In the genomic region with DNA sequence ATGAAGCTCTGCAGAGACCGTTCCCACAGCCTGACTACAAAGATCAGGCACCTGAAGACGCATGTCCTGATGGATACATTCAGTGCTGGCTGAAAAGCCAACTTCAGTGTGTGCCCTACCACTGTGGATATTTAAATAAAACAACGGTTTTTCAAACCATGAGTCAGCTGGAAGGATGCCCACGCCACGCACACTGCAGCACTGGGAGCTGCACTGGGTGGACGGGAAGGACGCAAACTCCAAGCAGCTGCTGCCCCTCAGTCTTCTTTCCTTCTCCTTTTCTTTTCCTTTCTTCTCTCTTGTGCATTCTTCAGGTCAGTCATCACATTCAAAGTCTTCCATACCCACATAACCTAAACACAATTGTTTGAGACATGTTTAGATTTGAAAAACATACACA, we compare ENCODE assay signal across 19 cellular contexts. TPM values are rescaled to one million over a fixed set of nuclear protein-coding genes. Genes with fewer than 3 reads are reported as not detected.
DNase-seq lines count a peak whose midpoint lies in the region; FAIRE-seq and TF ChIP-seq lines count a peak whose summit lies in the region.
"Had no signal": no experiment of that assay in that cellular context is flagged by ENCODE, and none has a peak within 500 bp of the region (broad histone marks: within the 10 kb centered on the region; RNA-seq: fewer than 3 reads in every experiment).

No MANE protein-coding gene starts in this region.

- H3K27ac Mint-ChIP-seq in HFFc6 (peak overlapping the region; percentile 60), astrocyte (ENCODE audit: unreplicated experiment) (no peak overlapping the region)
- H3K27ac Mint-ChIP-seq: activated CD4-positive, alpha-beta memory T cell treated with anti-CD3 and anti-CD28 coated beads, Interleukin-2, amount 10 ng/mL, durations not matched to agents 7 days and 5 days; activated T-cell treated with anti-CD3 and anti-CD28 coated beads, Interleukin-2, amount 50 U/mL, for 72 hours; neural progenitor cell had no signal

- H3K27me3 Mint-ChIP-seq in HFFc6 (ENCODE audit: insufficient read depth) (peaks cover 2% of the 10 kb centered on the region), astrocyte (ENCODE audit: low read depth, unreplicated experiment) (no peaks in the 10 kb centered on the region)
- H3K27me3 Mint-ChIP-seq: activated CD4-positive, alpha-beta memory T cell treated with anti-CD3 and anti-CD28 coated beads, Interleukin-2, amount 10 ng/mL, durations not matched to agents 7 days and 5 days had no signal

- no peaks in the 10 kb centered on the region for H3K27me3 ChIP-seq in astrocyte (ENCODE audit: insufficient read depth, low read length)
- H3K27me3 ChIP-seq: neural progenitor cell, suprapubic skin had no signal

- peaks cover 25% of the 10 kb centered on the region for H3K4me1 ChIP-seq in astrocyte (ENCODE audit: insufficient read depth, low read length)
- H3K4me1 ChIP-seq: neural progenitor cell, suprapubic skin had no signal

- H3K9me3 Mint-ChIP-seq in HFFc6: peaks cover 12% of the 10 kb centered on the region
- peaks cover 9% of the 10 kb centered on the region for H3K9me3 Mint-ChIP-seq in astrocyte (ENCODE audit: unreplicated experiment)

- H3K4me2 ChIP-seq in astrocyte (ENCODE audit: low read length): no peak overlapping the region
- H3K4me2 ChIP-seq: neural progenitor cell had no signal

- no peak overlapping the region for H2AFZ ChIP-seq in astrocyte (ENCODE audit: low read depth, low read length)
- H2AFZ ChIP-seq: neural progenitor cell had no signal

- FAIRE-seq in astrocyte (lab: Jason Lieb, UNC): no peak
- FAIRE-seq: colon, H1, TTC549 had no signal

- H3K36me3 ChIP-seq in astrocyte (ENCODE audit: insufficient read depth, low read length): peaks cover 13% of the 10 kb centered on the region

- DNase-seq in ACHN (peak; percentile 33), HFFc6 (peak; percentile 21), astrocyte (ENCODE audit: low read depth) (peak; percentile 60), fibroblast of mammary gland (ENCODE audit: low read depth) (peak; percentile 68), OCI-M2 (lab: John Stamatoyannopoulos, UW; ENCODE audit: unreplicated experiment) (no peak), RKO (ENCODE audit: low spot score) (no peak), T-helper 2 cell (no peak)
- DNase-seq in activated CD8-positive, alpha-beta memory T cell treated with anti-CD3 and anti-CD28 coated beads, Interleukin-2, amount 50 U/mL, for 48 hours: no peak
- DNase-seq: activated CD4-positive, alpha-beta memory T cell treated with anti-CD3 and anti-CD28 coated beads, Interleukin-2, amount 10 ng/mL, durations not matched to agents 7 days and 5 days; activated T-cell treated with anti-CD3 and anti-CD28 coated beads, Interleukin-2, amount 50 U/mL, for 72 hours; Calu3; islet precursor cell; NCI-H146 had no signal

- no peak overlapping the region for H3K27ac ChIP-seq in astrocyte (ENCODE audit: low read depth, low read length)
- H3K27ac ChIP-seq: epithelial cell of prostate, neural progenitor cell, suprapubic skin had no signal

- H3K4me3 ChIP-seq in astrocyte (ENCODE audit: insufficient read depth, low read depth, low read length) (no peak overlapping the region), fibroblast of mammary gland (ENCODE audit: control insufficient read depth, low read depth, low read length) (no peak overlapping the region)
- H3K4me3 ChIP-seq: neural progenitor cell, suprapubic skin had no signal

- H3K4me3 Mint-ChIP-seq in HFFc6 (no peak overlapping the region; the same call in 1 of the 2 replicates), astrocyte (ENCODE audit: unreplicated experiment) (no peak overlapping the region)
- H3K4me3 Mint-ChIP-seq: activated CD4-positive, alpha-beta memory T cell treated with anti-CD3 and anti-CD28 coated beads, Interleukin-2, amount 10 ng/mL, durations not matched to agents 7 days and 5 days; activated T-cell treated with anti-CD3 and anti-CD28 coated beads, Interleukin-2, amount 50 U/mL, for 72 hours; neural progenitor cell had no signal

- TF ChIP-seq CTCF in HFFc6 (IDR thresholded peaks at IDR 0.05) (no peak), astrocyte (IDR thresholded peaks at IDR 0.05; ENCODE audit: insufficient read depth, low read depth, low read length) (no peak), fibroblast of mammary gland (conservative IDR thresholded peaks at IDR 0.05; ENCODE audit: control insufficient read depth, insufficient read depth, low read depth, low read length) (no peak)

- peaks cover 32% of the 10 kb centered on the region for H3K36me3 Mint-ChIP-seq in HFFc6 (ENCODE audit: low read depth)
- H3K36me3 Mint-ChIP-seq in astrocyte (ENCODE audit: low read depth, unreplicated experiment): peaks cover 15% of the 10 kb centered on the region

- no peak overlapping the region for H3K9ac ChIP-seq in astrocyte (ENCODE audit: low read length)
- H3K9ac ChIP-seq: neural progenitor cell had no signal

- H3K79me2 ChIP-seq in astrocyte (ENCODE audit: insufficient read depth, low read length): peaks cover 15% of the 10 kb centered on the region

- no peaks in the 10 kb centered on the region for H3K9me3 ChIP-seq in astrocyte (ENCODE audit: insufficient read depth, low read depth, low read length)
- H3K9me3 ChIP-seq: suprapubic skin had no signal

- peaks cover 39% of the 10 kb centered on the region for H3K4me1 Mint-ChIP-seq in HFFc6 (ENCODE audit: low read depth)
- H3K4me1 Mint-ChIP-seq in astrocyte (ENCODE audit: low read depth, unreplicated experiment): peaks cover 16% of the 10 kb centered on the region

- peaks cover 19% of the 10 kb centered on the region for H4K20me1 ChIP-seq in astrocyte (ENCODE audit: insufficient read depth, low read length)

- in situ Hi-C loops in ACHN (cut with HindIII; ENCODE audit: low pct_ligation_motif_present, low pct_unique_long_range_greater_than_20kb, low sequenced_read_pairs): no loop called here

RNA-seq across cellular contexts. Expression of a gene that starts 7.9 kb away (rescaled TPM):
- total RNA-seq in HFFc6 (2021; fragmentation: NEBNext Ultra II Directional; extraction: Animal tissue kit (Norgen Biotek cat#: 25700)): 10 to 100 TPM; 24.6 to 28.5 (median 26.5) TPM
- 16.8 and 18.6 TPM in 2 replicates for total RNA-seq in astrocyte

Comparison
In these comparisons a context has a peak if more than half of its experiments do, and no peak if none do; other contexts are left out.
1. DNase-seq: peak in ACHN (single experiment), HFFc6 (single experiment), astrocyte (single experiment) and fibroblast of mammary gland (single experiment); none in OCI-M2 (single experiment), RKO (single experiment), T-helper 2 cell (0 of 5) and activated CD8-positive, alpha-beta memory T cell treated with anti-CD3 and anti-CD28 coated beads, Interleukin-2, amount 50 U/mL, for 48 hours (single experiment).